ENCODE assay signal across 8 cellular contexts in the genomic region with DNA sequence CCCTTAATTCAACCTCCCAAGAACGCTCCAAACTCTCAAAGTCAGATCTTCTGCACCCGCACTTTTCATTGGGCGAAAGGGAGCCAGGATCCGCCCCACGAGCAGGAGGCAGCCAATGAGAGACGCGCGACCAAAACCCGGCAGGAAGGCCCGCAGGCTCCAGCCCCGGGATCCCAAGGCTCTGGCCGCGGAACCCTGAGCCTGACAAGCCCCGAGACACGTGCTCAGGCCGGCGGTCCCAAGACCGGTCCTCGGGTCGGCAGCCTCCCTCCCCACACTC. TPM values are rescaled to one million over a fixed set of nuclear protein-coding genes. Genes with fewer than 3 reads are reported as not detected.
DNase-seq lines count a peak whose midpoint lies in the region; ATAC-seq, FAIRE-seq and TF ChIP-seq lines count a peak whose summit lies in the region.

No MANE protein-coding gene starts in this region.

- H3K36me3 ChIP-seq in A673 (ENCODE audit: insufficient read depth, low read length, poor library complexity, severe bottlenecking): peaks cover 9% of the 10 kb centered on the region
- H3K36me3 ChIP-seq in bronchial epithelial cell (ENCODE audit: control insufficient read depth, insufficient read depth, low read length): peaks cover 13% of the 10 kb centered on the region

- ATAC-seq in GM18858 (IDR thresholded peaks at IDR 0.05; ENCODE audit: unreplicated experiment): peak; percentile 67
- peak; percentile 79 for ATAC-seq in HG03095 (IDR thresholded peaks at IDR 0.05; ENCODE audit: unreplicated experiment)
- peak; percentile 84 for ATAC-seq in WTC11

- TF ChIP-seq CTCF in A673 (conservative IDR thresholded peaks at IDR 0.05; ENCODE audit: low read depth, low read length) (no peak), WTC11 (IDR thresholded peaks at IDR 0.05) (no peak), bronchial epithelial cell (IDR thresholded peaks at IDR 0.05; ENCODE audit: insufficient read depth, low read length, severe bottlenecking) (no peak)

- H3K4me1 ChIP-seq in A673 (ENCODE audit: insufficient read depth, low read length, poor library complexity, severe bottlenecking): no peaks in the 10 kb centered on the region

- peaks cover 33% of the 10 kb centered on the region for H3K36me3 Mint-ChIP-seq in WTC11

- H3K4me3 ChIP-seq in A673 (ENCODE audit: low read depth, low read length, poor library complexity, severe bottlenecking) (peak overlapping the region; percentile 86), bronchial epithelial cell (ENCODE audit: low read depth, low read length) (peak overlapping the region; percentile 94)

- POLR2A ChIA-PET in A673 (lab: Charles Lee; ENCODE audit: low non-redundant PET): no interaction called here
- POLR2A ChIA-PET in WTC11 (lab: Charles Lee): interaction anchor here (1.6 kb wide), 1 partner anchor 61 kb away, joined by 5 read pairs; no protein-coding TSS in a partner anchor

- H3K27ac ChIP-seq in A673 (ENCODE audit: low read depth, low read length, poor library complexity, severe bottlenecking): peak overlapping the region; percentile 99

- CTCF ChIA-PET in A673 (lab: Charles Lee): no interaction called here
- CTCF ChIA-PET in WTC11 (lab: Charles Lee): interaction anchor here (0.5 to 4.3 kb wide), 9 partner anchors 10 to 241 kb away, joined by 3 to 21 read pairs (median 5); a partner anchor contains a TSS

- H3K4me3 Mint-ChIP-seq in WTC11: peak overlapping the region; percentile 88

- no TSS peak for BruUV-seq in A673 (replicated peaks; lab: Mats Ljungman, UMichigan)

- H3K27me3 ChIP-seq in A673 (replicated peaks; ENCODE audit: insufficient read depth, low read depth, low read length, poor library complexity) (no peaks in the 10 kb centered on the region), bronchial epithelial cell (ENCODE audit: control insufficient read depth, insufficient read depth, low read length) (no peaks in the 10 kb centered on the region)

- peak; percentile 95 for DNase-seq in A673 (ENCODE audit: low spot score)
- peak; percentile 74 for DNase-seq in NCI-H2196 treated with DMSO at 0.1 percent for 48 hours (lab: John Stamatoyannopoulos, UW; ENCODE audit: unreplicated experiment)
- DNase-seq in WTC11 (ENCODE audit: low spot score): peak; percentile 89
- DNase-seq in bronchial epithelial cell (ENCODE audit: low read depth): peak; percentile 82
- DNase-seq in iris pigment epithelial cell (ENCODE audit: low read depth): peak; percentile 94
- DNase-seq in stimulated activated CD4-positive, alpha-beta T cell treated with anti-CD3 and anti-CD28 coated beads, Interleukin-12 subunit alpha, Interleukin-12 subunit beta, amount 100 ng/mL, for 24 hours (ENCODE audit: low read depth in 2 of 2): peak; percentile 82 to 83

- H3K27ac Mint-ChIP-seq in WTC11: peak overlapping the region; percentile 76

- H3K27me3 Mint-ChIP-seq in WTC11 (ENCODE audit: low read depth): no peaks in the 10 kb centered on the region

- intact Hi-C loops in A673 (cut with micrococcal nuclease; ENCODE audit: unreplicated experiment): no loop called here

- FAIRE-seq in bronchial epithelial cell (lab: Jason Lieb, UNC): no peak

- H3K4me1 Mint-ChIP-seq in WTC11: peaks cover 14% of the 10 kb centered on the region

- H3K9me3 ChIP-seq in A673 (ENCODE audit: low read depth, low read length, poor library complexity, severe bottlenecking): no peaks in the 10 kb centered on the region

- H3K9me3 Mint-ChIP-seq in WTC11: no peaks in the 10 kb centered on the region

TF ChIP-seq in WTC11, 78 proteins besides CTCF, POLR2A, EP300 and RAD21:
- TF ChIP-seq, protein P1, sequence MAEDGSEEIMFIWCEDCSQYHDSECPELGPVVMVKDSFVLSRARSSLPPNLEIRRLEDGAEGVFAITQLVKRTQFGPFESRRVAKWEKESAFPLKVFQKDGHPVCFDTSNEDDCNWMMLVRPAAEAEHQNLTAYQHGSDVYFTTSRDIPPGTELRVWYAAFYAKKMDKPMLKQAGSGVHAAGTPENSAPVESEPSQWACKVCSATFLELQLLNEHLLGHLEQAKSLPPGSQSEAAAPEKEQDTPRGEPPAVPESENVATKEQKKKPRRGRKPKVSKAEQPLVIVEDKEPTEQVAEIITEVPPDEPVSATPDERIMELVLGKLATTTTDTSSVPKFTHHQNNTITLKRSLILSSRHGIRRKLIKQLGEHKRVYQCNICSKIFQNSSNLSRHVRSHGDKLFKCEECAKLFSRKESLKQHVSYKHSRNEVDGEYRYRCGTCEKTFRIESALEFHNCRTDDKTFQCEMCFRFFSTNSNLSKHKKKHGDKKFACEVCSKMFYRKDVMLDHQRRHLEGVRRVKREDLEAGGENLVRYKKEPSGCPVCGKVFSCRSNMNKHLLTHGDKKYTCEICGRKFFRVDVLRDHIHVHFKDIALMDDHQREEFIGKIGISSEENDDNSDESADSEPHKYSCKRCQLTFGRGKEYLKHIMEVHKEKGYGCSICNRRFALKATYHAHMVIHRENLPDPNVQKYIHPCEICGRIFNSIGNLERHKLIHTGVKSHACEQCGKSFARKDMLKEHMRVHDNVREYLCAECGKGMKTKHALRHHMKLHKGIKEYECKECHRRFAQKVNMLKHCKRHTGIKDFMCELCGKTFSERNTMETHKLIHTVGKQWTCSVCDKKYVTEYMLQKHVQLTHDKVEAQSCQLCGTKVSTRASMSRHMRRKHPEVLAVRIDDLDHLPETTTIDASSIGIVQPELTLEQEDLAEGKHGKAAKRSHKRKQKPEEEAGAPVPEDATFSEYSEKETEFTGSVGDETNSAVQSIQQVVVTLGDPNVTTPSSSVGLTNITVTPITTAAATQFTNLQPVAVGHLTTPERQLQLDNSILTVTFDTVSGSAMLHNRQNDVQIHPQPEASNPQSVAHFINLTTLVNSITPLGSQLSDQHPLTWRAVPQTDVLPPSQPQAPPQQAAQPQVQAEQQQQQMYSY (CRISPR knock-in tag; IDR thresholded peaks at IDR 0.05): peak; percentile 44; the same call in 1 of the 2 replicates
- TF ChIP-seq, protein P2, sequence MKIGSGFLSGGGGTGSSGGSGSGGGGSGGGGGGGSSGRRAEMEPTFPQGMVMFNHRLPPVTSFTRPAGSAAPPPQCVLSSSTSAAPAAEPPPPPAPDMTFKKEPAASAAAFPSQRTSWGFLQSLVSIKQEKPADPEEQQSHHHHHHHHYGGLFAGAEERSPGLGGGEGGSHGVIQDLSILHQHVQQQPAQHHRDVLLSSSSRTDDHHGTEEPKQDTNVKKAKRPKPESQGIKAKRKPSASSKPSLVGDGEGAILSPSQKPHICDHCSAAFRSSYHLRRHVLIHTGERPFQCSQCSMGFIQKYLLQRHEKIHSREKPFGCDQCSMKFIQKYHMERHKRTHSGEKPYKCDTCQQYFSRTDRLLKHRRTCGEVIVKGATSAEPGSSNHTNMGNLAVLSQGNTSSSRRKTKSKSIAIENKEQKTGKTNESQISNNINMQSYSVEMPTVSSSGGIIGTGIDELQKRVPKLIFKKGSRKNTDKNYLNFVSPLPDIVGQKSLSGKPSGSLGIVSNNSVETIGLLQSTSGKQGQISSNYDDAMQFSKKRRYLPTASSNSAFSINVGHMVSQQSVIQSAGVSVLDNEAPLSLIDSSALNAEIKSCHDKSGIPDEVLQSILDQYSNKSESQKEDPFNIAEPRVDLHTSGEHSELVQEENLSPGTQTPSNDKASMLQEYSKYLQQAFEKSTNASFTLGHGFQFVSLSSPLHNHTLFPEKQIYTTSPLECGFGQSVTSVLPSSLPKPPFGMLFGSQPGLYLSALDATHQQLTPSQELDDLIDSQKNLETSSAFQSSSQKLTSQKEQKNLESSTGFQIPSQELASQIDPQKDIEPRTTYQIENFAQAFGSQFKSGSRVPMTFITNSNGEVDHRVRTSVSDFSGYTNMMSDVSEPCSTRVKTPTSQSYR (CRISPR knock-in tag; IDR thresholded peaks at IDR 0.05): 0 out of 2 replicates have a peak, but pooled peaks have one; percentile 38
- TF ChIP-seq ZNF317 (CRISPR knock-in tag; IDR thresholded peaks at IDR 0.05; ENCODE audit: borderline replicate concordance, low read depth): no peak
- TF ChIP-seq, protein P3, sequence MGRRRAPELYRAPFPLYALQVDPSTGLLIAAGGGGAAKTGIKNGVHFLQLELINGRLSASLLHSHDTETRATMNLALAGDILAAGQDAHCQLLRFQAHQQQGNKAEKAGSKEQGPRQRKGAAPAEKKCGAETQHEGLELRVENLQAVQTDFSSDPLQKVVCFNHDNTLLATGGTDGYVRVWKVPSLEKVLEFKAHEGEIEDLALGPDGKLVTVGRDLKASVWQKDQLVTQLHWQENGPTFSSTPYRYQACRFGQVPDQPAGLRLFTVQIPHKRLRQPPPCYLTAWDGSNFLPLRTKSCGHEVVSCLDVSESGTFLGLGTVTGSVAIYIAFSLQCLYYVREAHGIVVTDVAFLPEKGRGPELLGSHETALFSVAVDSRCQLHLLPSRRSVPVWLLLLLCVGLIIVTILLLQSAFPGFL (CRISPR knock-in tag; IDR thresholded peaks at IDR 0.05; ENCODE audit: borderline replicate concordance): peak; percentile 83; the same call in 1 of the 2 replicates
- TF ChIP-seq KAT7 (CRISPR knock-in tag; IDR thresholded peaks at IDR 0.05; ENCODE audit: borderline replicate concordance): 0 out of 2 replicates have a peak, but pooled peaks have one; percentile 75
- peak; percentile 82 for TF ChIP-seq NFYB (CRISPR knock-in tag; conservative IDR thresholded peaks at IDR 0.05; ENCODE audit: low read depth)
- no peak for TF ChIP-seq EMX1 (CRISPR knock-in tag; IDR thresholded peaks at IDR 0.05)
- TF ChIP-seq NFATC4 (CRISPR knock-in tag; IDR thresholded peaks at IDR 0.05): no peak

RNA-seq across cellular contexts. Expression of a gene that starts 0.4 kb away (rescaled TPM):
- total RNA-seq in A673 (2021) (98.8 and 116 TPM in 2 replicates), WTC11 (2021) (120 to 151 TPM (median 123 TPM) in 3 replicates), bronchial epithelial cell (31.4 and 40.5 TPM in 2 replicates)

RNA-seq across cellular contexts. Expression of a gene that starts 0.7 kb away (rescaled TPM):
- 22.3 and 25.3 TPM in 2 replicates for total RNA-seq in A673 (2021)
- total RNA-seq in WTC11 (2021): 26.4 to 29.3 TPM (median 27.1 TPM) in 3 replicates
- total RNA-seq in bronchial epithelial cell: 14.6 and 17.6 TPM in 2 replicates

RNA-seq across cellular contexts. Expression of a gene that starts 35.3 kb away (rescaled TPM):
- total RNA-seq in A673 (2021) (not detected in 2 replicates), WTC11 (2021) (0.30 to 0.94 TPM (median 0.37 TPM) in 3 replicates), bronchial epithelial cell (not detected in 2 replicates)

RNA-seq across cellular contexts. Expression of a gene that starts 36.4 kb away (rescaled TPM):
- total RNA-seq in A673 (2021) (18.8 and 25.8 TPM in 2 replicates), WTC11 (2021) (29.0 to 32.7 TPM (median 30.7 TPM) in 3 replicates), bronchial epithelial cell (9.0 and 11.3 TPM in 2 replicates)

RNA-seq across cellular contexts. Expression of a gene that starts 49.3 kb away (rescaled TPM):
- total RNA-seq in A673 (2021) (0.32 TPM in 1 of 2 replicates, not detected in the other), WTC11 (2021) (6.9 to 8.1 TPM (median 8.0 TPM) in 3 replicates), bronchial epithelial cell (0.26 and 2.3 TPM in 2 replicates)

Comparison
In these comparisons a context has a peak if more than half of its experiments do, and no peak if none do; other contexts are left out.
1. Peak in every context shown above with its lines: DNase-seq, ATAC-seq, H3K4me3 ChIP-seq and H3K27ac ChIP-seq.